Comparison of ENCODE assay signal across 10 cellular contexts in the genomic region with DNA sequence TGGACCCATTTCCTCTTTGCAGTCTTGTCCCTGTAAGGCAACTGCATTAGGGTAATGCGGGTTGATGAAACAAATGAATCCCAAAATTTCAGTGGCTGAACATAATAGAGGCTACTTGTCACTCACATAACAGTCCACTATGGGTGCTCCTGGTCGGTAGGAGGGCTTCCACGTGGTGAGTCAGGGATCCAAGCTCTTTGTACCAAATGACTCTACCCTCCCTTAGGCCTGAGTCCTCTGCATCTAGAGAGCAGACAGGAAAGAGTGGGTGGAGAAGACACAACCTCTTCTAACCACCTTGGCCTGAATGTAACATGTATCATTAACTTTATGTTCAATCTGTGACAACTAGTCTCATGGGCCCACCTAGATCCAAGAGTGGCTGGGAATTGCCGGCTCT.
DNase-seq lines count a peak whose midpoint lies in the region; ATAC-seq and TF ChIP-seq lines count a peak whose summit lies in the region.
"Had no signal": no experiment of that assay in that cellular context is flagged by ENCODE, and none has a peak within 500 bp of the region (broad histone marks: within the 10 kb centered on the region; RNA-seq: fewer than 3 reads in every experiment).

No MANE protein-coding gene starts in this region.

- H3K27ac ChIP-seq in sigmoid colon = peak overlapping the region in 3 of 4 donors; percentile 21 to 33 (median 31)
- H3K27ac ChIP-seq: colonic mucosa had no signal

- no peak overlapping the region for H3K4me3 Mint-ChIP-seq in T-helper 2 cell treated with Interferon-gamma antibody and Interleukin-4, amounts not matched to agents 5 μg/mL and 100 μg/mL, for 36 hours
- no peak overlapping the region for H3K4me3 Mint-ChIP-seq in activated CD4-positive, alpha-beta T cell treated with anti-CD3 and anti-CD28 coated beads, Interleukin-2, amount 10 ng/mL, durations not matched to agents 7 days and 5 days

- H3K9me3 Mint-ChIP-seq in T-helper 2 cell treated with Interferon-gamma antibody and Interleukin-4, amounts not matched to agents 5 μg/mL and 100 μg/mL, for 36 hours = no peaks in the 10 kb centered on the region
- no peaks in the 10 kb centered on the region for H3K9me3 Mint-ChIP-seq in activated CD4-positive, alpha-beta T cell treated with anti-CD3 and anti-CD28 coated beads, Interleukin-2, amount 10 ng/mL, durations not matched to agents 7 days and 5 days

- TF ChIP-seq CTCF in sigmoid colon (IDR thresholded peaks at IDR 0.05) = no peak

- TF ChIP-seq EP300 in sigmoid colon (IDR thresholded peaks at IDR 0.05) = no peak

- TF ChIP-seq POLR2A in sigmoid colon (IDR thresholded peaks at IDR 0.05) = no peak

- no peaks in the 10 kb centered on the region for H3K36me3 ChIP-seq in sigmoid colon
- H3K36me3 ChIP-seq: colonic mucosa had no signal

- no peaks in the 10 kb centered on the region for H3K27me3 ChIP-seq in sigmoid colon
- H3K27me3 ChIP-seq: colonic mucosa had no signal

- H3K4me3 ChIP-seq in sigmoid colon = no peak overlapping the region
- H3K4me3 ChIP-seq: colonic mucosa had no signal

- ATAC-seq in GM18517 (IDR thresholded peaks at IDR 0.05; ENCODE audit: unreplicated experiment) = peak; percentile 85
- peak; percentile 87 for ATAC-seq in GM21529 (IDR thresholded peaks at IDR 0.05; ENCODE audit: unreplicated experiment)

- POLR2A ChIA-PET in activated CD4-positive, alpha-beta T cell treated with anti-CD3 and anti-CD28 coated beads, Interleukin-2, amount 10 ng/mL, durations not matched to agents 7 days and 5 days (lab: Charles Lee) = no interaction called here

- 81 to 89% methylated on average over 4 of the region's 4 CpGs for WGBS in sigmoid colon, 2 donors

- no peaks in the 10 kb centered on the region for H3K27me3 Mint-ChIP-seq in T-helper 2 cell treated with Interferon-gamma antibody and Interleukin-4, amounts not matched to agents 5 μg/mL and 100 μg/mL, for 36 hours (ENCODE audit: low read depth)
- no peaks in the 10 kb centered on the region for H3K27me3 Mint-ChIP-seq in activated CD4-positive, alpha-beta T cell treated with anti-CD3 and anti-CD28 coated beads, Interleukin-2, amount 10 ng/mL, durations not matched to agents 7 days and 5 days

- peaks cover 0 to 31% (median 25%) of the 10 kb centered on the region in 4 donors for H3K4me1 ChIP-seq in sigmoid colon
- H3K4me1 ChIP-seq: colonic mucosa had no signal

- intact Hi-C loops in sigmoid colon (cut with DNase I) = no loop called here

- H3K9me3 ChIP-seq in sigmoid colon = no peaks in the 10 kb centered on the region
- H3K9me3 ChIP-seq: colonic mucosa had no signal

- H3K27ac Mint-ChIP-seq in T-helper 2 cell treated with Interferon-gamma antibody and Interleukin-4, amounts not matched to agents 5 μg/mL and 100 μg/mL, for 36 hours = no peak overlapping the region
- H3K27ac Mint-ChIP-seq in activated CD4-positive, alpha-beta T cell treated with anti-CD3 and anti-CD28 coated beads, Interleukin-2, amount 10 ng/mL, durations not matched to agents 7 days and 5 days = no peak overlapping the region

- CTCF ChIA-PET in activated CD4-positive, alpha-beta T cell treated with anti-CD3 and anti-CD28 coated beads, Interleukin-2, amount 10 ng/mL, durations not matched to agents 7 days and 5 days (lab: Charles Lee) = interaction anchor here (0.9 to 1.2 kb wide), 2 partner anchors 19 to 519 kb away, joined by 3 read pairs; no protein-coding TSS in a partner anchor

- peak; percentile 37 for DNase-seq in T-helper 2 cell treated with Interferon-gamma antibody and Interleukin-4, amounts not matched to agents 5 μg/mL and 100 μg/mL, for 36 hours (ENCODE audit: low spot score)
- DNase-seq in sigmoid colon (no peak), GM19238 (ENCODE audit: insufficient read length, low spot score) (no peak), pons (ENCODE audit: low spot score) (no peak), kidney glomerular epithelial cell (lab: John Stamatoyannopoulos, UW) (no peak)
- no peak for DNase-seq in activated CD4-positive, alpha-beta T cell treated with anti-CD3 and anti-CD28 coated beads, Interleukin-2, amount 10 ng/mL, durations not matched to agents 7 days and 5 days
- DNase-seq: activated CD4-positive, alpha-beta T cell treated with anti-CD3 and anti-CD28 coated beads, Interleukin-2, amount 50 U/mL, for 1 hour; colonic mucosa had no signal

- peaks cover 12% of the 10 kb centered on the region for H3K4me1 Mint-ChIP-seq in T-helper 2 cell treated with Interferon-gamma antibody and Interleukin-4, amounts not matched to agents 5 μg/mL and 100 μg/mL, for 36 hours (ENCODE audit: low read depth)
- peaks cover 5% of the 10 kb centered on the region for H3K4me1 Mint-ChIP-seq in activated CD4-positive, alpha-beta T cell treated with anti-CD3 and anti-CD28 coated beads, Interleukin-2, amount 10 ng/mL, durations not matched to agents 7 days and 5 days

- no peaks in the 10 kb centered on the region for H3K36me3 Mint-ChIP-seq in T-helper 2 cell treated with Interferon-gamma antibody and Interleukin-4, amounts not matched to agents 5 μg/mL and 100 μg/mL, for 36 hours (ENCODE audit: low read depth)
- no peaks in the 10 kb centered on the region for H3K36me3 Mint-ChIP-seq in activated CD4-positive, alpha-beta T cell treated with anti-CD3 and anti-CD28 coated beads, Interleukin-2, amount 10 ng/mL, durations not matched to agents 7 days and 5 days (ENCODE audit: low read depth)
